In the genomic region with DNA sequence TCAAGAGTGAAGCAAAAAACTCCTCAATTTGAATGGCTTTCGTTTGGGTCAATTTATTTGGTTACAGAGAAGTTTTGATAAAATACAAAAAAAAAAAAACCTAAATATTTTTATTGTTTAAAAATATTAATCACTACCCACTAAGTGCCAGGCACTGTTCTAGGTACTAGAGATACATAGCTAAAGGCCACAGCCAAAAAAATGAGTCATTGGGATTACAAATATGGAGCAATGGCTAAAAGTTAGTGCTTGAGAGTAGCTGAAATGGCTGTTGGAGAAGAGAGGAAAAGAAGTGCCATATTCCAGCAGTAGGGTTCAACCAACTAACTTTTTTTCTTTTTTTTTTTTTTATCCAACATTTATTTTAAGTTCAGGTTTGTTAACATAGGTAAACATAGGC, we compare ENCODE assay signal across 2 cellular contexts.
TF ChIP-seq lines count a peak whose summit lies in the region.

No MANE protein-coding gene starts in this region.

TF ChIP-seq in A549, 52 proteins besides CTCF, POLR2A, EP300 and RAD21 (continued from another document):
- TF ChIP-seq, protein P1, sequence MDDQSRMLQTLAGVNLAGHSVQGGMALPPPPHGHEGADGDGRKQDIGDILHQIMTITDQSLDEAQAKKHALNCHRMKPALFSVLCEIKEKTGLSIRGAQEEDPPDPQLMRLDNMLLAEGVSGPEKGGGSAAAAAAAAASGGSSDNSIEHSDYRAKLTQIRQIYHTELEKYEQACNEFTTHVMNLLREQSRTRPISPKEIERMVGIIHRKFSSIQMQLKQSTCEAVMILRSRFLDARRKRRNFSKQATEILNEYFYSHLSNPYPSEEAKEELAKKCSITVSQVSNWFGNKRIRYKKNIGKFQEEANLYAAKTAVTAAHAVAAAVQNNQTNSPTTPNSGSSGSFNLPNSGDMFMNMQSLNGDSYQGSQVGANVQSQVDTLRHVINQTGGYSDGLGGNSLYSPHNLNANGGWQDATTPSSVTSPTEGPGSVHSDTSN (IDR thresholded peaks at IDR 0.05), result no peak
- TF ChIP-seq NFE2L2 (conservative IDR thresholded peaks at IDR 0.05; ENCODE audit: low read length), result no peak
- TF ChIP-seq HOXB5 (CRISPR knock-in tag; IDR thresholded peaks at IDR 0.05), result no peak
- TF ChIP-seq KDM1A (IDR thresholded peaks at IDR 0.05; ENCODE audit: low read depth), result no peak
- TF ChIP-seq, protein P2, sequence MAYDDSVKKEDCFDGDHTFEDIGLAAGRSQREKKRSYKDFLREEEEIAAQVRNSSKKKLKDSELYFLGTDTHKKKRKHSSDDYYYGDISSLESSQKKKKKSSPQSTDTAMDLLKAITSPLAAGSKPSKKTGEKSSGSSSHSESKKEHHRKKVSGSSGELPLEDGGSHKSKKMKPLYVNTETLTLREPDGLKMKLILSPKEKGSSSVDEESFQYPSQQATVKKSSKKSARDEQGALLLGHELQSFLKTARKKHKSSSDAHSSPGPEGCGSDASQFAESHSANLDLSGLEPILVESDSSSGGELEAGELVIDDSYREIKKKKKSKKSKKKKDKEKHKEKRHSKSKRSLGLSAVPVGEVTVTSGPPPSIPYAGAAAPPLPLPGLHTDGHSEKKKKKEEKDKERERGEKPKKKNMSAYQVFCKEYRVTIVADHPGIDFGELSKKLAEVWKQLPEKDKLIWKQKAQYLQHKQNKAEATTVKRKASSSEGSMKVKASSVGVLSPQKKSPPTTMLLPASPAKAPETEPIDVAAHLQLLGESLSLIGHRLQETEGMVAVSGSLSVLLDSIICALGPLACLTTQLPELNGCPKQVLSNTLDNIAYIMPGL (CRISPR knock-in tag; IDR thresholded peaks at IDR 0.05; ENCODE audit: borderline replicate concordance), result no peak
- TF ChIP-seq HOXA7 (CRISPR knock-in tag; IDR thresholded peaks at IDR 0.05), result no peak
- no peak for TF ChIP-seq EHMT2 (IDR thresholded peaks at IDR 0.05; ENCODE audit: low read depth)
- TF ChIP-seq, protein P3, sequence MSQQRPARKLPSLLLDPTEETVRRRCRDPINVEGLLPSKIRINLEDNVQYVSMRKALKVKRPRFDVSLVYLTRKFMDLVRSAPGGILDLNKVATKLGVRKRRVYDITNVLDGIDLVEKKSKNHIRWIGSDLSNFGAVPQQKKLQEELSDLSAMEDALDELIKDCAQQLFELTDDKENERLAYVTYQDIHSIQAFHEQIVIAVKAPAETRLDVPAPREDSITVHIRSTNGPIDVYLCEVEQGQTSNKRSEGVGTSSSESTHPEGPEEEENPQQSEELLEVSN (IDR thresholded peaks at IDR 0.05; ENCODE audit: borderline replicate concordance, low read depth), result no peak
- TF ChIP-seq HDAC2 (IDR thresholded peaks at IDR 0.05), result no peak
- no peak for TF ChIP-seq HEYL (CRISPR knock-in tag; IDR thresholded peaks at IDR 0.05)

TF ChIP-seq in HepG2, 621 proteins besides CTCF, POLR2A, EP300 and RAD21 (continued from another document):
- TF ChIP-seq, protein P4, sequence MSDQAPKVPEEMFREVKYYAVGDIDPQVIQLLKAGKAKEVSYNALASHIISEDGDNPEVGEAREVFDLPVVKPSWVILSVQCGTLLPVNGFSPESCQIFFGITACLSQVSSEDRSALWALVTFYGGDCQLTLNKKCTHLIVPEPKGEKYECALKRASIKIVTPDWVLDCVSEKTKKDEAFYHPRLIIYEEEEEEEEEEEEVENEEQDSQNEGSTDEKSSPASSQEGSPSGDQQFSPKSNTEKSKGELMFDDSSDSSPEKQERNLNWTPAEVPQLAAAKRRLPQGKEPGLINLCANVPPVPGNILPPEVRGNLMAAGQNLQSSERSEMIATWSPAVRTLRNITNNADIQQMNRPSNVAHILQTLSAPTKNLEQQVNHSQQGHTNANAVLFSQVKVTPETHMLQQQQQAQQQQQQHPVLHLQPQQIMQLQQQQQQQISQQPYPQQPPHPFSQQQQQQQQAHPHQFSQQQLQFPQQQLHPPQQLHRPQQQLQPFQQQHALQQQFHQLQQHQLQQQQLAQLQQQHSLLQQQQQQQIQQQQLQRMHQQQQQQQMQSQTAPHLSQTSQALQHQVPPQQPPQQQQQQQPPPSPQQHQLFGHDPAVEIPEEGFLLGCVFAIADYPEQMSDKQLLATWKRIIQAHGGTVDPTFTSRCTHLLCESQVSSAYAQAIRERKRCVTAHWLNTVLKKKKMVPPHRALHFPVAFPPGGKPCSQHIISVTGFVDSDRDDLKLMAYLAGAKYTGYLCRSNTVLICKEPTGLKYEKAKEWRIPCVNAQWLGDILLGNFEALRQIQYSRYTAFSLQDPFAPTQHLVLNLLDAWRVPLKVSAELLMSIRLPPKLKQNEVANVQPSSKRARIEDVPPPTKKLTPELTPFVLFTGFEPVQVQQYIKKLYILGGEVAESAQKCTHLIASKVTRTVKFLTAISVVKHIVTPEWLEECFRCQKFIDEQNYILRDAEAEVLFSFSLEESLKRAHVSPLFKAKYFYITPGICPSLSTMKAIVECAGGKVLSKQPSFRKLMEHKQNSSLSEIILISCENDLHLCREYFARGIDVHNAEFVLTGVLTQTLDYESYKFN (CRISPR knock-in tag; conservative IDR thresholded peaks at IDR 0.05), result no peak
- TF ChIP-seq GZF1 (CRISPR knock-in tag; IDR thresholded peaks at IDR 0.05) (no peak), ZNF530 (CRISPR knock-in tag; IDR thresholded peaks at IDR 0.05; ENCODE audit: low read depth) (no peak), GFI1 (CRISPR knock-in tag; IDR thresholded peaks at IDR 0.05; ENCODE audit: borderline replicate concordance) (no peak), ONECUT2 (CRISPR knock-in tag; IDR thresholded peaks at IDR 0.05) (no peak), CHCHD3 (CRISPR knock-in tag; IDR thresholded peaks at IDR 0.05) (no peak), ZNF264 (CRISPR knock-in tag; IDR thresholded peaks at IDR 0.05) (no peak), NR2F1 (CRISPR knock-in tag; IDR thresholded peaks at IDR 0.05) (no peak), ZNF761 (CRISPR knock-in tag; conservative IDR thresholded peaks at IDR 0.05) (no peak), NBN (conservative IDR thresholded peaks at IDR 0.05) (no peak)
- TF ChIP-seq, protein P5, sequence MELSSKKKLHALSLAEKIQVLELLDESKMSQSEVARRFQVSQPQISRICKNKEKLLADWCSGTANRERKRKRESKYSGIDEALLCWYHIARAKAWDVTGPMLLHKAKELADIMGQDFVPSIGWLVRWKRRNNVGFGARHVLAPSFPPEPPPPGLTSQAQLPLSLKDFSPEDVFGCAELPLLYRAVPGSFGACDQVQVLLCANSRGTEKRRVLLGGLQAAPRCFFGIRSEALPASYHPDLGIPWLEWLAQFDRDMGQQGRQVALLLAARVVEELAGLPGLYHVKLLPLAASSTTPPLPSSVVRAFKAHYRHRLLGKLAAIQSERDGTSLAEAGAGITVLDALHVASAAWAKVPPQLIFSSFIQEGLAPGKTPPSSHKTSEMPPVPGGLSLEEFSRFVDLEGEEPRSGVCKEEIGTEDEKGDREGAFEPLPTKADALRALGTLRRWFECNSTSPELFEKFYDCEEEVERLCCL (CRISPR knock-in tag; IDR thresholded peaks at IDR 0.05; ENCODE audit: borderline replicate concordance), result no peak
- TF ChIP-seq, protein P6, sequence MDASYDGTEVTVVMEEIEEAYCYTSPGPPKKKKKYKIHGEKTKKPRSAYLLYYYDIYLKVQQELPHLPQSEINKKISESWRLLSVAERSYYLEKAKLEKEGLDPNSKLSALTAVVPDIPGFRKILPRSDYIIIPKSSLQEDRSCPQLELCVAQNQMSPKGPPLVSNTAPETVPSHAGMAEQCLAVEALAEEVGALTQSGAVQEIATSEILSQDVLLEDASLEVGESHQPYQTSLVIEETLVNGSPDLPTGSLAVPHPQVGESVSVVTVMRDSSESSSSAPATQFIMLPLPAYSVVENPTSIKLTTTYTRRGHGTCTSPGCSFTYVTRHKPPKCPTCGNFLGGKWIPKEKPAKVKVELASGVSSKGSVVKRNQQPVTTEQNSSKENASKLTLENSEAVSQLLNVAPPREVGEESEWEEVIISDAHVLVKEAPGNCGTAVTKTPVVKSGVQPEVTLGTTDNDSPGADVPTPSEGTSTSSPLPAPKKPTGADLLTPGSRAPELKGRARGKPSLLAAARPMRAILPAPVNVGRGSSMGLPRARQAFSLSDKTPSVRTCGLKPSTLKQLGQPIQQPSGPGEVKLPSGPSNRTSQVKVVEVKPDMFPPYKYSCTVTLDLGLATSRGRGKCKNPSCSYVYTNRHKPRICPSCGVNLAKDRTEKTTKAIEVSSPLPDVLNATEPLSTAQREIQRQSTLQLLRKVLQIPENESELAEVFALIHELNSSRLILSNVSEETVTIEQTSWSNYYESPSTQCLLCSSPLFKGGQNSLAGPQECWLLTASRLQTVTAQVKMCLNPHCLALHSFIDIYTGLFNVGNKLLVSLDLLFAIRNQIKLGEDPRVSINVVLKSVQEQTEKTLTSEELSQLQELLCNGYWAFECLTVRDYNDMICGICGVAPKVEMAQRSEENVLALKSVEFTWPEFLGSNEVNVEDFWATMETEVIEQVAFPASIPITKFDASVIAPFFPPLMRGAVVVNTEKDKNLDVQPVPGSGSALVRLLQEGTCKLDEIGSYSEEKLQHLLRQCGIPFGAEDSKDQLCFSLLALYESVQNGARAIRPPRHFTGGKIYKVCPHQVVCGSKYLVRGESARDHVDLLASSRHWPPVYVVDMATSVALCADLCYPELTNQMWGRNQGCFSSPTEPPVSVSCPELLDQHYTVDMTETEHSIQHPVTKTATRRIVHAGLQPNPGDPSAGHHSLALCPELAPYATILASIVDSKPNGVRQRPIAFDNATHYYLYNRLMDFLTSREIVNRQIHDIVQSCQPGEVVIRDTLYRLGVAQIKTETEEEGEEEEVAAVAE (CRISPR knock-in tag; IDR thresholded peaks at IDR 0.05; ENCODE audit: borderline replicate concordance), result no peak
